Comparison of ENCODE assay signal across 14 cellular contexts in the genomic region with DNA sequence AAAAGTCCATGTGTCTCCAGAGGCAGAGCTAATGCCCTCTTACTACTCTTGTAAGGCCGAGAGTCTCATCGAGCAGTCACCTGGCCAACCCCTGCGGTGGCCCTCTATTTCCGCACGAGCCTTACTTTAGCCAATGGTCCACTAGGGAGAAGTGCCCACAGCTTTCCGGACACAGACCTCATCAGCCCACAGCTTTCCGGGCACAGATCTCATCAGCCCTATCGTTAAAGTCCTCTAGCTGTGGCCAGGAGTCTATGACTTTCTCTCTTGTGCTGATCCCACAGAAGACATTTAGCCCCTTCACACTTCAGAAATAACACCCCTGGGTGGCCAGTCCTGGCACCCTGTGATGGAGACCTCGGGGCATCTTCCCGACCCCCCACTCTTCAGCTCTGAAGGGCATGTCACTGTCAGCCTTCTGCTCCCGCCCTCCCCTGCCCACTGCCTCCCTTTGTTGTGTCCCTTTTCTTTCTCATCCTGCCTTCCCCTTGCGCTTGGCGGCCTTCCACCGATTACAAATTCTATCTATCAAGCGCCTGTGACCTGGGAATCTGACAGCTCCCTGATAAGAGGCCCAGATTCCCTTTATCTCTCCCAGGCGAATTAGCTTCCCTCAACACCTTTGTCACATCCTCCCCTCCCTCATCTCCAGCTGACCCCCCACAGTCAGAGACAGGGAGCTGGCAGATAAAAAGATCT.
"Had no signal": no experiment of that assay in that cellular context is flagged by ENCODE, and none has a peak within 500 bp of the region (broad histone marks: within the 10 kb centered on the region; RNA-seq: fewer than 3 reads in every experiment).

No MANE protein-coding gene starts in this region.

- ATAC-seq: body of pancreas; lower lobe of right lung; mucosa of descending colon; naive thymus-derived CD8-positive, alpha-beta T cell; stimulated activated naive CD8-positive, alpha-beta T cell treated with anti-CD3 and anti-CD28 coated beads, Interleukin-15, amount 100 ng/mL, for 72 hours had no signal

- H3K27ac ChIP-seq: body of pancreas, lower lobe of right lung, pancreas, thoracic aorta had no signal

- H3K4me1 ChIP-seq: pancreas had no signal

- H3K9me3 ChIP-seq: body of pancreas, lower lobe of right lung, mucosa of descending colon, pancreas, thoracic aorta had no signal

- FAIRE-seq: pancreas had no signal

- DNase-seq: activated B cell treated with CpG ODN at 0.5 μM for 24 hours; activated CD4-positive, alpha-beta T cell treated with anti-CD3 and anti-CD28 coated beads, Interleukin-2, amount 10 ng/mL, durations not matched to agents 24 days and 14 days; amniotic stem cell; body of pancreas; dermis blood vessel endothelial cell; hippocampal formation; lower lobe of right lung; mucosa of descending colon; naive thymus-derived CD8-positive, alpha-beta T cell; pancreas; stimulated activated CD4-positive, alpha-beta T cell treated with anti-CD3 and anti-CD28 coated beads, Interleukin-4, amount 100 ng/mL, for 4 hours; stimulated activated naive CD8-positive, alpha-beta T cell treated with anti-CD3 and anti-CD28 coated beads, Interleukin-15, amount 100 ng/mL, for 72 hours; T-helper 9 cell had no signal

- H3K27me3 ChIP-seq: body of pancreas, pancreas had no signal

- H3K4me3 ChIP-seq: body of pancreas, lower lobe of right lung, mucosa of descending colon, pancreas, thoracic aorta had no signal
